Comparison of ENCODE assay signal across 8 cellular contexts in the genomic region with DNA sequence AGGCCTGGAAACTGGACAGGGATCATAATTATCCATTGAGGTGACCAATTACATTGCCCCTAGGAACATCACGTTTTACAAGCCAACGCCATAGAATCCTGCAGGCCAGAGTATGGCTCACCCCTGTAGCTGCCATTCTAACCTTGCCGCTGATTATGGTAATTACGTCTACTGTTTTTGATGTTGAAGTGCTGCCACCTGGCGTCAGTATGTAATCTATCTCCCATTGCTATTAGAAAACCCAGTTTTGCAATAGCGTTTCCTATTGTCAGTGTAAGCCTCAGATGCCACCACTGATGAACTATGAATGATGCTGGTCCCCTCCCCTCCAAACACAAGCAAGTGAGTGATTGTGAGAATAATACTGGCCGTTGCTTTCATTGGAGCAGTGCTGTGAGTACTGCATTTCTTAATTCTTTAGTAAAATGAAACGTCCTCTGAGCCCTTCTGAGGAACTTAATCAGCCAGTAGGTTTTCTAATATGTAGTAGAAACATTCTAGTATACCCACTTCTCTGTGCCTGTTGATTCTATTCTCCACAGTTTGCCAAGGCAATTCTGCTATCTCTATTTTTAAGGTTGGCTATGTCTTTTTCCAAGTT.
DNase-seq lines count a peak whose midpoint lies in the region; ATAC-seq and TF ChIP-seq lines count a peak whose summit lies in the region.

No MANE protein-coding gene starts in this region.

- POLR2A ChIA-PET in HEK293T (lab: Yijun Ruan, JAX), result no interaction called here

- peak; percentile 93 for ATAC-seq in left lobe of liver

- DNase-seq in A172 (ENCODE audit: low spot score) (peak; percentile 73), GM12864 (ENCODE audit: low read depth) (peak; percentile 21), HEK293T (ENCODE audit: extremely low spot score) (peak; percentile 41), MG63 (peak; percentile 43), SJCRH30 (peak; percentile 40 to 66), caudate nucleus (lab: John Stamatoyannopoulos, UW) (peak in 52 of 61 donors; percentile 1 to 81 (median 34)), left lobe of liver (ENCODE audit: low spot score) (no peak)
- peak; percentile 53 for DNase-seq in stimulated activated CD8-positive, alpha-beta memory T cell treated with anti-CD3 and anti-CD28 coated beads, Interleukin-4, amount 100 ng/mL, for 48 hours

- CTCF ChIA-PET in HEK293T (lab: Yijun Ruan, JAX), result interaction anchor here (0.7 to 1.4 kb wide), 4 partner anchors 9 to 680 kb away, joined by 3 to 5 read pairs (median 4); no protein-coding TSS in a partner anchor

- no peaks in the 10 kb centered on the region for H3K9me3 ChIP-seq in MG63
- H3K9me3 ChIP-seq in SJCRH30 (replicated peaks), result no peaks in the 10 kb centered on the region

- H3K36me3 ChIP-seq in MG63, result no peaks in the 10 kb centered on the region
- no peaks in the 10 kb centered on the region for H3K36me3 ChIP-seq in SJCRH30

- H3K27me3 ChIP-seq in MG63, result peaks cover 7% of the 10 kb centered on the region
- H3K27me3 ChIP-seq in SJCRH30, result 0 out of 2 replicates have a peak, but pooled peaks cover 2% of the 10 kb centered on the region

- H3K27ac ChIP-seq in SJCRH30, result no peak overlapping the region
- H3K27ac ChIP-seq in caudate nucleus (ENCODE audit: low read depth, low read length), result no peak overlapping the region

- H3K4me3 ChIP-seq in GM12864 (ENCODE audit: low read depth, low read length) (no peak overlapping the region), MG63 (no peak overlapping the region), SJCRH30 (no peak overlapping the region)

- peak; percentile 65 for TF ChIP-seq CTCF in GM12864 (IDR thresholded peaks at IDR 0.05; ENCODE audit: low read depth, low read length, missing control alignments)

- no peaks in the 10 kb centered on the region for H3K4me1 ChIP-seq in SJCRH30

TF ChIP-seq in HEK293T, 16 proteins besides CTCF, POLR2A, EP300 and RAD21:
- TF ChIP-seq L3MBTL2 (conservative IDR thresholded peaks at IDR 0.05), result no peak
- TF ChIP-seq FOXA1 (IDR thresholded peaks at IDR 0.05), result no peak
- no peak for TF ChIP-seq NFRKB (IDR thresholded peaks at IDR 0.05)
- no peak for TF ChIP-seq FOXM1 (IDR thresholded peaks at IDR 0.05; ENCODE audit: borderline replicate concordance)
- no peak for TF ChIP-seq TARDBP (IDR thresholded peaks at IDR 0.05)
- no peak for TF ChIP-seq ELF4 (IDR thresholded peaks at IDR 0.05)
- TF ChIP-seq ARNT (IDR thresholded peaks at IDR 0.05), result no peak
- TF ChIP-seq CTBP1 (IDR thresholded peaks at IDR 0.05; ENCODE audit: borderline replicate concordance), result no peak
